1 cellular context compared by ENCODE assay signal in the genomic region with DNA sequence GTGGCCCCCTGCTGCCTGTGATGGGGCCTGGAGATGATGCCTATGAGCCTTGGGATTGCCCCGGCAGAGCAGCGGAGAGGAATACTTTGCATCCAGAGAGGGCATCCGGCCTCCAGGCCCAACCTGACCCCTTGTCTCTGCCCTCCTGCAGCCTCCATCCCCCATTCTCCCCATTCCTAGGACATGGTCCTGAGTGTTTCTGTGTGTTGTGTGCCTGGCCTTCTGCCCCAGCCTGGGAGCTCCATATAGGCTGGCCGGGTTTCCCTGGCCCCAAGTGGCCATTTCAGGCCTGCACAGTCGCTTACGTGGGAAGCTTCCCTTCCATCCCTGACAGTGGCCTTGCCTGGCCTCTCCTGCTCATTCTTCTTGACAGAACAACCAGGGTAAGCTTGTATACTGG.
TF ChIP-seq lines count a peak whose summit lies in the region.

No MANE protein-coding gene starts in this region.

TF ChIP-seq in GM23338, 12 proteins besides CTCF, POLR2A, EP300 and RAD21:
- TF ChIP-seq, protein P1, sequence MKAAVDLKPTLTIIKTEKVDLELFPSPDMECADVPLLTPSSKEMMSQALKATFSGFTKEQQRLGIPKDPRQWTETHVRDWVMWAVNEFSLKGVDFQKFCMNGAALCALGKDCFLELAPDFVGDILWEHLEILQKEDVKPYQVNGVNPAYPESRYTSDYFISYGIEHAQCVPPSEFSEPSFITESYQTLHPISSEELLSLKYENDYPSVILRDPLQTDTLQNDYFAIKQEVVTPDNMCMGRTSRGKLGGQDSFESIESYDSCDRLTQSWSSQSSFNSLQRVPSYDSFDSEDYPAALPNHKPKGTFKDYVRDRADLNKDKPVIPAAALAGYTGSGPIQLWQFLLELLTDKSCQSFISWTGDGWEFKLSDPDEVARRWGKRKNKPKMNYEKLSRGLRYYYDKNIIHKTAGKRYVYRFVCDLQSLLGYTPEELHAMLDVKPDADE (IDR thresholded peaks at IDR 0.05): no peak
- TF ChIP-seq JUNB (IDR thresholded peaks at IDR 0.05; ENCODE audit: unreplicated experiment): no peak
- no peak for TF ChIP-seq POLR2AphosphoS5 (IDR thresholded peaks at IDR 0.05; ENCODE audit: low read depth)
- TF ChIP-seq EZH2phosphoT487 (IDR thresholded peaks at IDR 0.05; ENCODE audit: unreplicated experiment): no peak
- no peak for TF ChIP-seq ZNF114 (CRISPR knock-in tag; IDR thresholded peaks at IDR 0.05)
